11 cellular contexts compared by ENCODE assay signal in genomic region chr10:454860-455259, GRCh38.
DNase-seq lines count a peak whose midpoint lies in the region; ATAC-seq and TF ChIP-seq lines count a peak whose summit lies in the region.
"Had no signal": no experiment of that assay in that cellular context is flagged by ENCODE, and none has a peak within 500 bp of the region (broad histone marks: within the 10 kb centered on the region; RNA-seq: fewer than 3 reads in every experiment).

No MANE protein-coding gene starts in this region.

- peaks cover 9 to 68% (median 29%) of the 10 kb centered on the region in 4 donors for H3K4me1 ChIP-seq in stomach

- no peak for ATAC-seq in HG02610 (IDR thresholded peaks at IDR 0.05; ENCODE audit: unreplicated experiment)
- ATAC-seq in GM18870 (IDR thresholded peaks at IDR 0.05; ENCODE audit: unreplicated experiment), result no peak
- no peak for ATAC-seq in GM21526 (IDR thresholded peaks at IDR 0.05; ENCODE audit: low FRiP score, unreplicated experiment)

- TF ChIP-seq POLR2A in stomach (IDR thresholded peaks at IDR 0.05), result no peak

- no peaks in the 10 kb centered on the region for H3K9me3 ChIP-seq in stomach

- peak; percentile 79 for TF ChIP-seq EP300 in stomach (IDR thresholded peaks at IDR 0.05)

- intact Hi-C loops in stomach (cut with DNase I; ENCODE audit: low total_unique reads), result no loop called here

- H3K27me3 ChIP-seq in stomach, result no peaks in the 10 kb centered on the region

- DNase-seq in DMS153 (lab: John Stamatoyannopoulos, UW), result peak; percentile 1
- no peak for DNase-seq in DMS153 treated with DMSO at 0.1 percent for 48 hours (lab: John Stamatoyannopoulos, UW; ENCODE audit: unreplicated experiment)
- DNase-seq in T1000 (lab: John Stamatoyannopoulos, UW), result peak; percentile 22
- DNase-seq in glomerular visceral epithelial cell (ENCODE audit: extremely low spot score), result peak; percentile 88
- peak; percentile 49 for DNase-seq in stomach
- DNase-seq: activated CD8-positive, alpha-beta memory T cell treated with anti-CD3 and anti-CD28 coated beads, Interleukin-2, amount 50 U/mL, for 48 hours; NCI-H345 had no signal

- WGBS in stomach, 5 donors, result 16 to 45% (median 35%) methylated on average over 5 of the region's 5 CpGs

- H3K36me3 ChIP-seq in stomach, result peaks cover 0 to 7% (median 0%) of the 10 kb centered on the region in 4 donors

- no peak for TF ChIP-seq CTCF in stomach (IDR thresholded peaks at IDR 0.05)

- peak overlapping the region in 2 of 5 donors; percentile 30 to 59 for H3K27ac ChIP-seq in stomach
- H3K27ac ChIP-seq: 22Rv1 had no signal

- H3K4me3 ChIP-seq in stomach, result no peak overlapping the region
